1 cellular context compared by ENCODE assay signal in the genomic region with DNA sequence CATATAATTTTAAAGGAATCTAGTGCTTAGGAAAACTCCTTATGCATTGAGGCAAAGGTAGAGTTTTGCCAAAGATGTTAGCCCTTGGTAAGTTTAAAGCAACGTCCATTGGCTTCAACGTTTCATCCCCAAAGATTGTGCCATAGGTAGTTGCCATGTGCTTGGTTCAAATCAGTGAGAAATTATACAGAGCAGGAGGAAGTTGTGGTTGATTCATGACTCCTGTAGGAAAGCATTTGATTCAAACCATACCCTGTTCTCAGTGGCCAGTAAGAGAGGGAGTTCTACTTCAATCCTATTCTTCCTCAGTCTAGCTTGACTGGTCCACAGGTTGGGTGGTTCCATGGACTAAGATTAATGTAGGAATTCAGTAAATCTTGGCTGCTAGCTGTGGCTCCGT.
TF ChIP-seq lines count a peak whose summit lies in the region.

No MANE protein-coding gene starts in this region.

TF ChIP-seq in GM23338, 12 proteins besides CTCF, POLR2A, EP300 and RAD21 (continued from another document):
- TF ChIP-seq, protein P1, sequence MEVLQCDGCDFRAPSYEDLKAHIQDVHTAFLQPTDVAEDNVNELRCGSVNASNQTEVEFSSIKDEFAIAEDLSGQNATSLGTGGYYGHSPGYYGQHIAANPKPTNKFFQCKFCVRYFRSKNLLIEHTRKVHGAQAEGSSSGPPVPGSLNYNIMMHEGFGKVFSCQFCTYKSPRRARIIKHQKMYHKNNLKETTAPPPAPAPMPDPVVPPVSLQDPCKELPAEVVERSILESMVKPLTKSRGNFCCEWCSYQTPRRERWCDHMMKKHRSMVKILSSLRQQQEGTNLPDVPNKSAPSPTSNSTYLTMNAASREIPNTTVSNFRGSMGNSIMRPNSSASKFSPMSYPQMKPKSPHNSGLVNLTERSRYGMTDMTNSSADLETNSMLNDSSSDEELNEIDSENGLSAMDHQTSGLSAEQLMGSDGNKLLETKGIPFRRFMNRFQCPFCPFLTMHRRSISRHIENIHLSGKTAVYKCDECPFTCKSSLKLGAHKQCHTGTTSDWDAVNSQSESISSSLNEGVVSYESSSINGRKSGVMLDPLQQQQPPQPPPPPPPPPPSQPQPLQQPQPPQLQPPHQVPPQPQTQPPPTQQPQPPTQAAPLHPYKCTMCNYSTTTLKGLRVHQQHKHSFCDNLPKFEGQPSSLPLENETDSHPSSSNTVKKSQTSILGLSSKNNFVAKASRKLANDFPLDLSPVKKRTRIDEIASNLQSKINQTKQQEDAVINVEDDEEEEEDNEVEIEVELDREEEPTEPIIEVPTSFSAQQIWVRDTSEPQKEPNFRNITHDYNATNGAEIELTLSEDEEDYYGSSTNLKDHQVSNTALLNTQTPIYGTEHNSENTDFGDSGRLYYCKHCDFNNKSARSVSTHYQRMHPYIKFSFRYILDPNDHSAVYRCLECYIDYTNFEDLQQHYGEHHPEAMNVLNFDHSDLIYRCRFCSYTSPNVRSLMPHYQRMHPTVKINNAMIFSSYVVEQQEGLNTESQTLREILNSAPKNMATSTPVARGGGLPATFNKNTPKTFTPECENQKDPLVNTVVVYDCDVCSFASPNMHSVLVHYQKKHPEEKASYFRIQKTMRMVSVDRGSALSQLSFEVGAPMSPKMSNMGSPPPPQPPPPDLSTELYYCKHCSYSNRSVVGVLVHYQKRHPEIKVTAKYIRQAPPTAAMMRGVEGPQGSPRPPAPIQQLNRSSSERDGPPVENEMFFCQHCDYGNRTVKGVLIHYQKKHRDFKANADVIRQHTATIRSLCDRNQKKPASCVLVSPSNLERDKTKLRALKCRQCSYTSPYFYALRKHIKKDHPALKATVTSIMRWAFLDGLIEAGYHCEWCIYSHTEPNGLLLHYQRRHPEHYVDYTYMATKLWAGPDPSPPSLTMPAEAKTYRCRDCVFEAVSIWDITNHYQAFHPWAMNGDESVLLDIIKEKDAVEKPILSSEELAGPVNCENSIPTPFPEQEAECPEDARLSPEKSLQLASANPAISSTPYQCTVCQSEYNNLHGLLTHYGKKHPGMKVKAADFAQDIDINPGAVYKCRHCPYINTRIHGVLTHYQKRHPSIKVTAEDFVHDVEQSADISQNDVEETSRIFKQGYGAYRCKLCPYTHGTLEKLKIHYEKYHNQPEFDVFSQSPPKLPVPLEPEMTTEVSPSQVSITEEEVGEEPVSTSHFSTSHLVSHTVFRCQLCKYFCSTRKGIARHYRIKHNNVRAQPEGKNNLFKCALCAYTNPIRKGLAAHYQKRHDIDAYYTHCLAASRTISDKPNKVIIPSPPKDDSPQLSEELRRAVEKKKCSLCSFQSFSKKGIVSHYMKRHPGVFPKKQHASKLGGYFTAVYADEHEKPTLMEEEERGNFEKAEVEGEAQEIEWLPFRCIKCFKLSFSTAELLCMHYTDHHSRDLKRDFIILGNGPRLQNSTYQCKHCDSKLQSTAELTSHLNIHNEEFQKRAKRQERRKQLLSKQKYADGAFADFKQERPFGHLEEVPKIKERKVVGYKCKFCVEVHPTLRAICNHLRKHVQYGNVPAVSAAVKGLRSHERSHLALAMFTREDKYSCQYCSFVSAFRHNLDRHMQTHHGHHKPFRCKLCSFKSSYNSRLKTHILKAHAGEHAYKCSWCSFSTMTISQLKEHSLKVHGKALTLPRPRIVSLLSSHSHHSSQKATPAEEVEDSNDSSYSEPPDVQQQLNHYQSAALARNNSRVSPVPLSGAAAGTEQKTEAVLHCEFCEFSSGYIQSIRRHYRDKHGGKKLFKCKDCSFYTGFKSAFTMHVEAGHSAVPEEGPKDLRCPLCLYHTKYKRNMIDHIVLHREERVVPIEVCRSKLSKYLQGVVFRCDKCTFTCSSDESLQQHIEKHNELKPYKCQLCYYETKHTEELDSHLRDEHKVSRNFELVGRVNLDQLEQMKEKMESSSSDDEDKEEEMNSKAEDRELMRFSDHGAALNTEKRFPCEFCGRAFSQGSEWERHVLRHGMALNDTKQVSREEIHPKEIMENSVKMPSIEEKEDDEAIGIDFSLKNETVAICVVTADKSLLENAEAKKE (CRISPR knock-in tag; IDR thresholded peaks at IDR 0.05): no peak
- TF ChIP-seq EZH2 (IDR thresholded peaks at IDR 0.05; ENCODE audit: low read depth, unreplicated experiment): no peak
- TF ChIP-seq, protein P2, sequence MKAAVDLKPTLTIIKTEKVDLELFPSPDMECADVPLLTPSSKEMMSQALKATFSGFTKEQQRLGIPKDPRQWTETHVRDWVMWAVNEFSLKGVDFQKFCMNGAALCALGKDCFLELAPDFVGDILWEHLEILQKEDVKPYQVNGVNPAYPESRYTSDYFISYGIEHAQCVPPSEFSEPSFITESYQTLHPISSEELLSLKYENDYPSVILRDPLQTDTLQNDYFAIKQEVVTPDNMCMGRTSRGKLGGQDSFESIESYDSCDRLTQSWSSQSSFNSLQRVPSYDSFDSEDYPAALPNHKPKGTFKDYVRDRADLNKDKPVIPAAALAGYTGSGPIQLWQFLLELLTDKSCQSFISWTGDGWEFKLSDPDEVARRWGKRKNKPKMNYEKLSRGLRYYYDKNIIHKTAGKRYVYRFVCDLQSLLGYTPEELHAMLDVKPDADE (IDR thresholded peaks at IDR 0.05): no peak
- no peak for TF ChIP-seq CREB1 (CRISPR knock-in tag; IDR thresholded peaks at IDR 0.05; ENCODE audit: low read depth)
- TF ChIP-seq JUNB (IDR thresholded peaks at IDR 0.05; ENCODE audit: unreplicated experiment): no peak
- TF ChIP-seq, protein P3, sequence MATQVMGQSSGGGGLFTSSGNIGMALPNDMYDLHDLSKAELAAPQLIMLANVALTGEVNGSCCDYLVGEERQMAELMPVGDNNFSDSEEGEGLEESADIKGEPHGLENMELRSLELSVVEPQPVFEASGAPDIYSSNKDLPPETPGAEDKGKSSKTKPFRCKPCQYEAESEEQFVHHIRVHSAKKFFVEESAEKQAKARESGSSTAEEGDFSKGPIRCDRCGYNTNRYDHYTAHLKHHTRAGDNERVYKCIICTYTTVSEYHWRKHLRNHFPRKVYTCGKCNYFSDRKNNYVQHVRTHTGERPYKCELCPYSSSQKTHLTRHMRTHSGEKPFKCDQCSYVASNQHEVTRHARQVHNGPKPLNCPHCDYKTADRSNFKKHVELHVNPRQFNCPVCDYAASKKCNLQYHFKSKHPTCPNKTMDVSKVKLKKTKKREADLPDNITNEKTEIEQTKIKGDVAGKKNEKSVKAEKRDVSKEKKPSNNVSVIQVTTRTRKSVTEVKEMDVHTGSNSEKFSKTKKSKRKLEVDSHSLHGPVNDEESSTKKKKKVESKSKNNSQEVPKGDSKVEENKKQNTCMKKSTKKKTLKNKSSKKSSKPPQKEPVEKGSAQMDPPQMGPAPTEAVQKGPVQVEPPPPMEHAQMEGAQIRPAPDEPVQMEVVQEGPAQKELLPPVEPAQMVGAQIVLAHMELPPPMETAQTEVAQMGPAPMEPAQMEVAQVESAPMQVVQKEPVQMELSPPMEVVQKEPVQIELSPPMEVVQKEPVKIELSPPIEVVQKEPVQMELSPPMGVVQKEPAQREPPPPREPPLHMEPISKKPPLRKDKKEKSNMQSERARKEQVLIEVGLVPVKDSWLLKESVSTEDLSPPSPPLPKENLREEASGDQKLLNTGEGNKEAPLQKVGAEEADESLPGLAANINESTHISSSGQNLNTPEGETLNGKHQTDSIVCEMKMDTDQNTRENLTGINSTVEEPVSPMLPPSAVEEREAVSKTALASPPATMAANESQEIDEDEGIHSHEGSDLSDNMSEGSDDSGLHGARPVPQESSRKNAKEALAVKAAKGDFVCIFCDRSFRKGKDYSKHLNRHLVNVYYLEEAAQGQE (IDR thresholded peaks at IDR 0.05; ENCODE audit: unreplicated experiment): no peak
- TF ChIP-seq ZNF114 (CRISPR knock-in tag; IDR thresholded peaks at IDR 0.05): no peak
- TF ChIP-seq EZH2phosphoT487 (IDR thresholded peaks at IDR 0.05; ENCODE audit: unreplicated experiment): no peak
- no peak for TF ChIP-seq STAT1 (IDR thresholded peaks at IDR 0.05; ENCODE audit: unreplicated experiment)
TF ChIP-seq in GM23338: peak in this region for 0.
